In genomic region chr13:104006625-104007061, GRCh38 we compare ENCODE assay signal across 1 cellular context.
TF ChIP-seq lines count a peak whose summit lies in the region.

No MANE protein-coding gene starts in this region.

TF ChIP-seq in IMR-90, 13 proteins besides CTCF, POLR2A, EP300 and RAD21:
- TF ChIP-seq BHLHE40 (IDR thresholded peaks at IDR 0.05; ENCODE audit: low read depth, low read length) (peak; percentile 54), ELK1 (IDR thresholded peaks at IDR 0.05; ENCODE audit: borderline replicate concordance, low read depth, low read length) (no peak)
